In the genomic region with DNA sequence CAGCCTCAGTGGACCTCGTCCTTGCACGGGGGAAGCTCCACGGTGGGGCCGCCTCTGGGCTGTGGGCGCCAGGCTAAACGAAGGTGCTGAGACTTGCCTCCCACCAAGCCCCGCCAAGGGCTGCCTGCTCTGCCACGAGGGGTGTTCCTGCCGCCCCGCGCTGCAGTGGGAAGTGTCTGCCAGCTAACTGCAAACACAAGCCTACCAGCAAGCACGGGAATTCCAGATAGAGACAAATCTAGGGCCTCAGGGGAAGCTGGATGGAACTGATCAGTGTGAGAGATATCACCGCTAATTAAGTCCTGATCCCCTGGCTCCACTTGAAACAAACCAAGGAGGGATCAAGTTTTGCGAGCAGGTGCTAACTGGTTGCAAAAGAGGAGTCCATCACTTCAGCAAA, we compare ENCODE assay signal across 24 cellular contexts.
DNase-seq lines count a peak whose midpoint lies in the region; TF ChIP-seq lines count a peak whose summit lies in the region.
"Had no signal": no experiment of that assay in that cellular context is flagged by ENCODE, and none has a peak within 500 bp of the region (broad histone marks: within the 10 kb centered on the region; RNA-seq: fewer than 3 reads in every experiment).

No MANE protein-coding gene starts in this region.

- TF ChIP-seq CTCF in LNCaP clone FGC (IDR thresholded peaks at IDR 0.05; ENCODE audit: control insufficient read depth, extremely low read depth, insufficient read depth) (no peak), VCaP (conservative IDR thresholded peaks at IDR 0.05) (no peak)

- H3K36me3 ChIP-seq in mesodermal cell (ENCODE audit: control insufficient read depth, insufficient read depth, low read length) = no peaks in the 10 kb centered on the region
- H3K36me3 ChIP-seq: BLaER1, heart right ventricle, left ventricle myocardium inferior, spleen, upper lobe of right lung had no signal

- 82 to 93% methylated on average over 9 to 11 of the region's 14 CpGs for WGBS in mesodermal cell (ENCODE audit: insufficient coverage in 2 of 2), 2 experiments

- H3K27ac ChIP-seq in VCaP = peak overlapping the region; percentile 73
- H3K27ac ChIP-seq in mesodermal cell (ENCODE audit: low read depth, low read length, severe bottlenecking) = peak overlapping the region; percentile 60
- no peak overlapping the region for H3K27ac ChIP-seq in caudate nucleus (ENCODE audit: low read depth, low read length)
- H3K27ac ChIP-seq: BLaER1, heart right ventricle, left ventricle myocardium inferior, spleen, upper lobe of right lung had no signal

- peak; percentile 6 for DNase-seq in NCI-H2196 (lab: John Stamatoyannopoulos, UW; ENCODE audit: unreplicated experiment)
- no peak for DNase-seq in NCI-H2196 treated with DMSO at 0.1 percent for 48 hours (lab: John Stamatoyannopoulos, UW; ENCODE audit: unreplicated experiment)
- peak; percentile 31 for DNase-seq in LNCaP clone FGC (ENCODE audit: low read depth)
- no peak for DNase-seq in NCI-H345 (lab: John Stamatoyannopoulos, UW)
- DNase-seq in caudate nucleus (lab: John Stamatoyannopoulos, UW) = no peak
- DNase-seq in NCI-H128 (lab: John Stamatoyannopoulos, UW; ENCODE audit: unreplicated experiment) = no peak
- DNase-seq: ACHN; activated CD4-positive, CD25-positive, alpha-beta regulatory T cell treated with anti-CD3 and anti-CD28 coated beads, Interleukin-2, amount 50 U/mL, for 72 hours; activated CD8-positive, alpha-beta T cell treated with anti-CD3 and anti-CD28 coated beads for 36 hours; activated gamma-delta T cell; activated naive CD8-positive, alpha-beta T cell treated with anti-CD3 and anti-CD28 coated beads, Interleukin-2, amount 50 U/mL, for 24 hours; Caco-2; heart right ventricle; left ventricle myocardium inferior; midbrain; naive thymus-derived CD8-positive, alpha-beta T cell; NCI-H1092 treated with DMSO at 0.1 percent for 48 hours; NCI-H2029; spleen; stimulated activated CD4-positive, alpha-beta T cell treated with anti-CD3 and anti-CD28 coated beads, Interleukin-2, amount 100 ng/mL, for 48 hours; upper lobe of right lung had no signal

- H3K4me3 ChIP-seq in LNCaP clone FGC (ENCODE audit: low read depth, low read length) (no peak overlapping the region), mesodermal cell (ENCODE audit: extremely low read depth, insufficient read depth, low read length, poor library complexity, severe bottlenecking) (no peak overlapping the region)
- H3K4me3 ChIP-seq: BLaER1, heart right ventricle, left ventricle myocardium inferior, spleen, upper lobe of right lung had no signal

- H3K9me3 ChIP-seq in mesodermal cell (ENCODE audit: control insufficient read depth, low read length) = no peaks in the 10 kb centered on the region
- H3K9me3 ChIP-seq: Caco-2, heart right ventricle, left ventricle myocardium inferior, spleen, upper lobe of right lung had no signal

- H3K4me1 ChIP-seq in mesodermal cell (ENCODE audit: control insufficient read depth, insufficient read depth, low read length, poor library complexity, severe bottlenecking) = peaks cover 60% of the 10 kb centered on the region
- H3K4me1 ChIP-seq: spleen, upper lobe of right lung had no signal

Comparison
In these comparisons a context has a peak if more than half of its experiments do, and no peak if none do; other contexts are left out.
1. DNase-seq: peak in NCI-H2196 (single experiment) and LNCaP clone FGC (single experiment); none in NCI-H2196 treated with DMSO at 0.1 percent for 48 hours (single experiment), NCI-H345 (single experiment), caudate nucleus (0 of 61) and NCI-H128 (single experiment).